Comparison of ENCODE assay signal across 1 cellular context in genomic region chr17:64155751-64156544, GRCh38.
TF ChIP-seq lines count a peak whose summit lies in the region.

No MANE protein-coding gene starts in this region.

TF ChIP-seq in HepG2, 621 proteins besides CTCF, POLR2A, EP300 and RAD21 (continued from another document and continues in another):
- TF ChIP-seq MAZ (IDR thresholded peaks at IDR 0.05; ENCODE audit: borderline replicate concordance, low read depth, low read length) (0 out of 2 replicates have a peak, but pooled peaks have one; percentile 23), MAZ (CRISPR knock-in tag; IDR thresholded peaks at IDR 0.05; ENCODE audit: low read depth) (no peak), ZSCAN30 (CRISPR knock-in tag; IDR thresholded peaks at IDR 0.05) (no peak), HOXA9 (CRISPR knock-in tag; IDR thresholded peaks at IDR 0.05; ENCODE audit: borderline replicate concordance) (no peak), ELF3 (CRISPR knock-in tag; IDR thresholded peaks at IDR 0.05) (peak; percentile 96), FIP1L1 (IDR thresholded peaks at IDR 0.05; ENCODE audit: borderline replicate concordance, insufficient read depth, low read depth, low read length) (peak; percentile 55; the same call in 1 of the 2 replicates), ZNF274 (CRISPR knock-in tag; IDR thresholded peaks at IDR 0.05) (peak; percentile 82; the same call in 1 of the 2 replicates), ARNTL (CRISPR knock-in tag; IDR thresholded peaks at IDR 0.05) (peak; percentile 80), ZNF20 (CRISPR knock-in tag; IDR thresholded peaks at IDR 0.05) (no peak), PLRG1 (conservative IDR thresholded peaks at IDR 0.05) (no peak), CEBPG (CRISPR knock-in tag; IDR thresholded peaks at IDR 0.05) (peak; percentile 84), PATZ1 (CRISPR knock-in tag; IDR thresholded peaks at IDR 0.05) (peak; percentile 63), KAT7 (CRISPR knock-in tag; IDR thresholded peaks at IDR 0.05; ENCODE audit: borderline replicate concordance) (no peak), FOXK1 (CRISPR knock-in tag; IDR thresholded peaks at IDR 0.05; ENCODE audit: borderline replicate concordance, low read depth) (peak; percentile 52; the same call in 1 of the 2 replicates), YEATS4 (CRISPR knock-in tag; IDR thresholded peaks at IDR 0.05; ENCODE audit: borderline replicate concordance) (peak; percentile 35; the same call in 1 of the 2 replicates), ZZZ3 (CRISPR knock-in tag; IDR thresholded peaks at IDR 0.05; ENCODE audit: borderline replicate concordance) (no peak; the same call in 1 of the 2 replicates), KLF15 (CRISPR knock-in tag; IDR thresholded peaks at IDR 0.05; ENCODE audit: borderline replicate concordance) (no peak; the same call in 1 of the 2 replicates), NCOA2 (CRISPR knock-in tag; IDR thresholded peaks at IDR 0.05) (peak; percentile 72; the same call in 1 of the 2 replicates), NFYC (CRISPR knock-in tag; IDR thresholded peaks at IDR 0.05) (0 out of 2 replicates have a peak, but pooled peaks have one; percentile 6), ARHGAP35 (CRISPR knock-in tag; IDR thresholded peaks at IDR 0.05; ENCODE audit: borderline replicate concordance) (no peak), ARID5B (CRISPR knock-in tag; IDR thresholded peaks at IDR 0.05) (no peak; the same call in 1 of the 2 replicates), SRSF9 (IDR thresholded peaks at IDR 0.05; ENCODE audit: borderline replicate concordance, insufficient read depth, low read depth, low read length, poor library complexity, severe bottlenecking) (no peak), ZNF788 (CRISPR knock-in tag; IDR thresholded peaks at IDR 0.05; ENCODE audit: borderline replicate concordance) (peak; percentile 12; the same call in 1 of the 2 replicates), ZNF670 (CRISPR knock-in tag; IDR thresholded peaks at IDR 0.05; ENCODE audit: borderline replicate concordance) (no peak), CAMTA2 (CRISPR knock-in tag; IDR thresholded peaks at IDR 0.05; ENCODE audit: borderline replicate concordance) (no peak), ZNF335 (CRISPR knock-in tag; IDR thresholded peaks at IDR 0.05) (0 out of 2 replicates have a peak, but pooled peaks have one; percentile 27), HDAC1 (CRISPR knock-in tag; IDR thresholded peaks at IDR 0.05) (peak; percentile 71), KDM6A (CRISPR knock-in tag; IDR thresholded peaks at IDR 0.05; ENCODE audit: low read depth) (peak; percentile 44; the same call in 1 of the 2 replicates), KDM4B (CRISPR knock-in tag; IDR thresholded peaks at IDR 0.05) (no peak; the same call in 1 of the 2 replicates), DNMT3B (CRISPR knock-in tag; conservative IDR thresholded peaks at IDR 0.05) (no peak), HNRNPK (IDR thresholded peaks at IDR 0.05; ENCODE audit: low read depth, low read length, poor library complexity, severe bottlenecking) (no peak), PHF8 (CRISPR knock-in tag; IDR thresholded peaks at IDR 0.05) (peak; percentile 70), ZNF775 (CRISPR knock-in tag; IDR thresholded peaks at IDR 0.05; ENCODE audit: borderline replicate concordance) (no peak), ZNF33B (CRISPR knock-in tag; IDR thresholded peaks at IDR 0.05) (no peak; the same call in 1 of the 2 replicates), HNF1B (CRISPR knock-in tag; IDR thresholded peaks at IDR 0.05) (0 out of 2 replicates have a peak, but pooled peaks have one; percentile 42)
- TF ChIP-seq, protein P1, sequence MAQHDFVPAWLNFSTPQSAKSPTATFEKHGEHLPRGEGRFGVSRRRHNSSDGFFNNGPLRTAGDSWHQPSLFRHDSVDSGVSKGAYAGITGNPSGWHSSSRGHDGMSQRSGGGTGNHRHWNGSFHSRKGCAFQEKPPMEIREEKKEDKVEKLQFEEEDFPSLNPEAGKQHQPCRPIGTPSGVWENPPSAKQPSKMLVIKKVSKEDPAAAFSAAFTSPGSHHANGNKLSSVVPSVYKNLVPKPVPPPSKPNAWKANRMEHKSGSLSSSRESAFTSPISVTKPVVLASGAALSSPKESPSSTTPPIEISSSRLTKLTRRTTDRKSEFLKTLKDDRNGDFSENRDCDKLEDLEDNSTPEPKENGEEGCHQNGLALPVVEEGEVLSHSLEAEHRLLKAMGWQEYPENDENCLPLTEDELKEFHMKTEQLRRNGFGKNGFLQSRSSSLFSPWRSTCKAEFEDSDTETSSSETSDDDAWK (CRISPR knock-in tag; IDR thresholded peaks at IDR 0.05), result no peak
- TF ChIP-seq, protein P2, sequence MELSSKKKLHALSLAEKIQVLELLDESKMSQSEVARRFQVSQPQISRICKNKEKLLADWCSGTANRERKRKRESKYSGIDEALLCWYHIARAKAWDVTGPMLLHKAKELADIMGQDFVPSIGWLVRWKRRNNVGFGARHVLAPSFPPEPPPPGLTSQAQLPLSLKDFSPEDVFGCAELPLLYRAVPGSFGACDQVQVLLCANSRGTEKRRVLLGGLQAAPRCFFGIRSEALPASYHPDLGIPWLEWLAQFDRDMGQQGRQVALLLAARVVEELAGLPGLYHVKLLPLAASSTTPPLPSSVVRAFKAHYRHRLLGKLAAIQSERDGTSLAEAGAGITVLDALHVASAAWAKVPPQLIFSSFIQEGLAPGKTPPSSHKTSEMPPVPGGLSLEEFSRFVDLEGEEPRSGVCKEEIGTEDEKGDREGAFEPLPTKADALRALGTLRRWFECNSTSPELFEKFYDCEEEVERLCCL (CRISPR knock-in tag; IDR thresholded peaks at IDR 0.05; ENCODE audit: borderline replicate concordance), result no peak
- TF ChIP-seq, protein P3, sequence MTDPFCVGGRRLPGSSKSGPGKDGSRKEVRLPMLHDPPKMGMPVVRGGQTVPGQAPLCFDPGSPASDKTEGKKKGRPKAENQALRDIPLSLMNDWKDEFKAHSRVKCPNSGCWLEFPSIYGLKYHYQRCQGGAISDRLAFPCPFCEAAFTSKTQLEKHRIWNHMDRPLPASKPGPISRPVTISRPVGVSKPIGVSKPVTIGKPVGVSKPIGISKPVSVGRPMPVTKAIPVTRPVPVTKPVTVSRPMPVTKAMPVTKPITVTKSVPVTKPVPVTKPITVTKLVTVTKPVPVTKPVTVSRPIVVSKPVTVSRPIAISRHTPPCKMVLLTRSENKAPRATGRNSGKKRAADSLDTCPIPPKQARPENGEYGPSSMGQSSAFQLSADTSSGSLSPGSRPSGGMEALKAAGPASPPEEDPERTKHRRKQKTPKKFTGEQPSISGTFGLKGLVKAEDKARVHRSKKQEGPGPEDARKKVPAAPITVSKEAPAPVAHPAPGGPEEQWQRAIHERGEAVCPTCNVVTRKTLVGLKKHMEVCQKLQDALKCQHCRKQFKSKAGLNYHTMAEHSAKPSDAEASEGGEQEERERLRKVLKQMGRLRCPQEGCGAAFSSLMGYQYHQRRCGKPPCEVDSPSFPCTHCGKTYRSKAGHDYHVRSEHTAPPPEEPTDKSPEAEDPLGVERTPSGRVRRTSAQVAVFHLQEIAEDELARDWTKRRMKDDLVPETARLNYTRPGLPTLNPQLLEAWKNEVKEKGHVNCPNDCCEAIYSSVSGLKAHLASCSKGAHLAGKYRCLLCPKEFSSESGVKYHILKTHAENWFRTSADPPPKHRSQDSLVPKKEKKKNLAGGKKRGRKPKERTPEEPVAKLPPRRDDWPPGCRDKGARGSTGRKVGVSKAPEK (CRISPR knock-in tag; IDR thresholded peaks at IDR 0.05; ENCODE audit: borderline replicate concordance), result no peak
- TF ChIP-seq, protein P4, sequence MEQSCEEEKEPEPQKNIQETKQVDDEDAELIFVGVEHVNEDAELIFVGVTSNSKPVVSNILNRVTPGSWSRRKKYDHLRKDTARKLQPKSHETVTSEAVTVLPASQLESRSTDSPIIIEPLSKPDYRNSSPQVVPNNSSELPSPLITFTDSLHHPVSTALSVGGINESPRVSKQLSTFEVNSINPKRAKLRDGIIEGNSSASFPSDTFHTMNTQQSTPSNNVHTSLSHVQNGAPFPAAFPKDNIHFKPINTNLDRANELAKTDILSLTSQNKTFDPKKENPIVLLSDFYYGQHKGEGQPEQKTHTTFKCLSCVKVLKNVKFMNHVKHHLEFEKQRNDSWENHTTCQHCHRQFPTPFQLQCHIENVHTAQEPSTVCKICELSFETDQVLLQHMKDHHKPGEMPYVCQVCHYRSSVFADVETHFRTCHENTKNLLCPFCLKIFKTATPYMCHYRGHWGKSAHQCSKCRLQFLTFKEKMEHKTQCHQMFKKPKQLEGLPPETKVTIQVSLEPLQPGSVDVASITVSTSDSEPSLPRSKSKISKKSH (CRISPR knock-in tag; IDR thresholded peaks at IDR 0.05; ENCODE audit: borderline replicate concordance), result no peak
- TF ChIP-seq, protein P5, sequence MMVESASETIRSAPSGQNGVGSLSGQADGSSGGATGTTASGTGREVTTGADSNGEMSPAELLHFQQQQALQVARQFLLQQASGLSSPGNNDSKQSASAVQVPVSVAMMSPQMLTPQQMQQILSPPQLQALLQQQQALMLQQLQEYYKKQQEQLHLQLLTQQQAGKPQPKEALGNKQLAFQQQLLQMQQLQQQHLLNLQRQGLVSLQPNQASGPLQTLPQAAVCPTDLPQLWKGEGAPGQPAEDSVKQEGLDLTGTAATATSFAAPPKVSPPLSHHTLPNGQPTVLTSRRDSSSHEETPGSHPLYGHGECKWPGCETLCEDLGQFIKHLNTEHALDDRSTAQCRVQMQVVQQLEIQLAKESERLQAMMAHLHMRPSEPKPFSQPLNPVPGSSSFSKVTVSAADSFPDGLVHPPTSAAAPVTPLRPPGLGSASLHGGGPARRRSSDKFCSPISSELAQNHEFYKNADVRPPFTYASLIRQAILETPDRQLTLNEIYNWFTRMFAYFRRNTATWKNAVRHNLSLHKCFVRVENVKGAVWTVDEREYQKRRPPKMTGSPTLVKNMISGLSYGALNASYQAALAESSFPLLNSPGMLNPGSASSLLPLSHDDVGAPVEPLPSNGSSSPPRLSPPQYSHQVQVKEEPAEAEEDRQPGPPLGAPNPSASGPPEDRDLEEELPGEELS (CRISPR knock-in tag; IDR thresholded peaks at IDR 0.05), result peak; percentile 57
- TF ChIP-seq, protein P6, sequence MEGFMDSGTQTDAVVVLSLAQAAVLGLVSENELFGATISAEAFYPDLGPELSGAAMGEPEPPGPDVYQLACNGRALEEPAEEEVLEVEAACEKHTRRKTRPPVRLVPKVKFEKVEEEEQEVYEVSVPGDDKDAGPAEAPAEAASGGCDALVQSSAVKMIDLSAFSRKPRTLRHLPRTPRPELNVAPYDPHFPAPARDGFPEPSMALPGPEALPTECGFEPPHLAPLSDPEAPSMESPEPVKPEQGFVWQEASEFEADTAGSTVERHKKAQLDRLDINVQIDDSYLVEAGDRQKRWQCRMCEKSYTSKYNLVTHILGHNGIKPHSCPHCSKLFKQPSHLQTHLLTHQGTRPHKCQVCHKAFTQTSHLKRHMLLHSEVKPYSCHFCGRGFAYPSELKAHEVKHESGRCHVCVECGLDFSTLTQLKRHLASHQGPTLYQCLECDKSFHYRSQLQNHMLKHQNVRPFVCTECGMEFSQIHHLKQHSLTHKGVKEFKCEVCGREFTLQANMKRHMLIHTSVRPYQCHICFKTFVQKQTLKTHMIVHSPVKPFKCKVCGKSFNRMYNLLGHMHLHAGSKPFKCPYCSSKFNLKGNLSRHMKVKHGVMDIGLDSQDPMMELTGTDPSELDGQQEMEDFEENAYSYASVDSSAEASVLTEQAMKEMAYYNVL (CRISPR knock-in tag; IDR thresholded peaks at IDR 0.05; ENCODE audit: borderline replicate concordance), result peak; percentile 84
